ENCODE assay signal across 1 cellular context in the genomic region with DNA sequence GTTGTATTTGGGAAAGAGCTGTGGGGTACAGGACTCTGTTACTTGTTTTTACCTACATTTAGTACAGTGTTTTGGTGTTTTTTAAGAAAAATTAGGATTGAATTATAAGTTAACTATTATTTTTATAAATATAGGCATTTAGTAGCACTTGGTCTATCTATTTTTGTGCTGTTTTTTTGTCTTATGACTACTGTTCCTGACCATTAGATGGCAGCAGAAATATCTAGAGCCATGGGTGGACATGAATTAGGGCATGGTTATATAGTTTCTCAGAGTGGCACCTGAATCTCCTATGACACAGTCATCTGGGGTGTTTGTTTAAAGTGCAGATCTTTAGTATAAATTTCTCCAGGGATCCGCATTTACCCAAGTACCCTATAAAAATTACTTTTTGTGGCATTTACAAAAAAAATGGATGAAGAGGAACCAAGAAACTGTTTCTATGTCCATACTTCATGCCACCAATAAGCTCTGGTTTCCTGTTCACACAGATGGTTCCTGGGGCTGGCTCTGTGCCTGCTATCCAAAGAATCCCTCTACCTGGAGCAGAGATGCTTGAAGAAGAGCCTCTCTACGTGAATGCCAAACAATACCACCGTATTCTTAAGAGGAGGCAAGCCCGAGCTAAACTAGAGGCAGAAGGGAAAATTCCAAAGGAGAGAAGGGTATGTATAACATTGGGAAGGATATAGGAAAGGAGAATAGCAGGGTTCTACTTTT.
TF ChIP-seq lines count a peak whose summit lies in the region.

No MANE protein-coding gene starts in this region.

TF ChIP-seq in HCT116, 20 proteins besides CTCF, POLR2A, EP300 and RAD21 (continued from another document):
- TF ChIP-seq CBX3 (IDR thresholded peaks at IDR 0.05; ENCODE audit: low read depth), result no peak
